ENCODE assay signal across 25 cellular contexts in the genomic region with DNA sequence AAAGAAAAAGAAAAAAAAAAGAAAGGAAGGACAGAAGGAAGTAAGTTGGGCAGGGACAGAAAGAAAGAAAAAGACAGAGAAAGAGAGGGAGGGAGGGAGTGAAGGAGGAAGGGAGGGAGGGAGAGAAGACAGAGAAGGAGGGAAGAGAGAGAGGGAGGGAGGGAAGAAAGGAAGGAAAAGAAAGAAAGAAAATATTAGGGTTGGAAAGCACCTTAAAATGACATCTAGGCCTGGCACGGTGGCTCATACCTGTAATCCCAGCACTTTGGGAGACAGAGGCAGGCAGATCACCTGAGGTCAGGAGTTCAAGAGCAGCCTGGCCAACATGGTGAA. TPM values are rescaled to one million over a fixed set of nuclear protein-coding genes. Genes with fewer than 3 reads are reported as not detected.
"Had no signal": no experiment of that assay in that cellular context is flagged by ENCODE, and none has a peak within 500 bp of the region (broad histone marks: within the 10 kb centered on the region; RNA-seq: fewer than 3 reads in every experiment).

No MANE protein-coding gene starts in this region.

- DNase-seq: dorsolateral prefrontal cortex; effector CD4-positive, alpha-beta T cell; erythroblast; esophagus squamous epithelium; foreskin melanocyte; natural killer cell; occipital lobe; ovary; posterior cingulate gyrus; retina; stimulated activated CD4-positive, alpha-beta T cell treated with anti-CD3 and anti-CD28 coated beads, Interleukin-2, amount 100 ng/mL, for 24 hours; stimulated activated CD4-positive, alpha-beta T cell treated with anti-CD3 and anti-CD28 coated beads, Interleukin-4, amount 100 ng/mL, for 24 hours; stimulated activated naive CD8-positive, alpha-beta T cell treated with anti-CD3 and anti-CD28 coated beads, Interleukin-15, Interleukin-2, amounts not matched to agents 100 U/mL and 50 U/mL, for 24 hours; substantia nigra; testis; tibial artery had no signal

- H3K9me3 ChIP-seq: ovary, testis, tibial artery had no signal

- H3K27me3 ChIP-seq: dorsolateral prefrontal cortex, esophagus squamous epithelium, ovary, testis, tibial artery had no signal

- H3K27ac ChIP-seq: dorsolateral prefrontal cortex, esophagus squamous epithelium, ovary, testis, tibial artery had no signal

- H3K4me1 ChIP-seq: testis, tibial artery had no signal

- H3K36me3 ChIP-seq: ovary had no signal

- H3K4me3 ChIP-seq: dorsolateral prefrontal cortex, esophagus squamous epithelium, lung, ovary, testis, tibial artery had no signal

RNA-seq across cellular contexts. Expression of a gene that starts 42.0 kb away (rescaled TPM):
- total RNA-seq: cerebellum, esophagus squamous epithelium, left lobe of liver, liver, lung, mononuclear cell, natural killer cell, occipital lobe, ovary, pulmonary artery endothelial cell, sciatic nerve, skeletal muscle tissue, urinary bladder had no signal

RNA-seq across cellular contexts. Expression of a gene that starts 55.1 kb away (rescaled TPM):
- total RNA-seq: cerebellum, esophagus squamous epithelium, lung, mononuclear cell, natural killer cell, occipital lobe, pulmonary artery endothelial cell, sciatic nerve, skeletal muscle tissue, urinary bladder had no signal
